Comparison of ENCODE assay signal across 15 cellular contexts in genomic region chr10:34291466-34292177, GRCh38.
DNase-seq lines count a peak whose midpoint lies in the region; ATAC-seq and TF ChIP-seq lines count a peak whose summit lies in the region.
"Had no signal": no experiment of that assay in that cellular context is flagged by ENCODE, and none has a peak within 500 bp of the region (broad histone marks: within the 10 kb centered on the region; RNA-seq: fewer than 3 reads in every experiment).

No MANE protein-coding gene starts in this region.

- no peaks in the 10 kb centered on the region for H3K36me3 Mint-ChIP-seq in glutamatergic neuron (ENCODE audit: unreplicated experiment)

- TF ChIP-seq CTCF in glutamatergic neuron (IDR thresholded peaks at IDR 0.05; ENCODE audit: partially characterized antibody, unreplicated experiment): no peak
- no peak for TF ChIP-seq CTCF in uterus (IDR thresholded peaks at IDR 0.05)

- no peak overlapping the region for H3K27ac Mint-ChIP-seq in glutamatergic neuron (ENCODE audit: unreplicated experiment)

- peaks cover 2% of the 10 kb centered on the region for H3K9me3 Mint-ChIP-seq in glutamatergic neuron (ENCODE audit: unreplicated experiment)

- peaks cover 30% of the 10 kb centered on the region for H3K4me1 Mint-ChIP-seq in glutamatergic neuron (ENCODE audit: low read depth, unreplicated experiment)

- H3K4me3 ChIP-seq in MG63: no peak overlapping the region
- no peak overlapping the region for H3K4me3 ChIP-seq in uterus
- H3K4me3 ChIP-seq: body of pancreas had no signal

- peak; percentile 64 for ATAC-seq in GM18517 (IDR thresholded peaks at IDR 0.05; ENCODE audit: unreplicated experiment)
- ATAC-seq in GM21381 (IDR thresholded peaks at IDR 0.05; ENCODE audit: unreplicated experiment): peak; percentile 89
- peak; percentile 76 for ATAC-seq in HG03108 (IDR thresholded peaks at IDR 0.05; ENCODE audit: unreplicated experiment)
- no peak for ATAC-seq in GM18505 (IDR thresholded peaks at IDR 0.05; ENCODE audit: unreplicated experiment)

- TF ChIP-seq POLR2A in uterus (IDR thresholded peaks at IDR 0.05) (no peak), GM18505 (IDR thresholded peaks at IDR 0.05; ENCODE audit: borderline replicate concordance, extremely low read depth, insufficient read depth, insufficient read length) (no peak)

- H3K4me3 Mint-ChIP-seq in glutamatergic neuron (ENCODE audit: unreplicated experiment): peak overlapping the region; percentile 21

- H3K27ac ChIP-seq in uterus: no peak overlapping the region
- H3K27ac ChIP-seq: body of pancreas had no signal

- no peaks in the 10 kb centered on the region for H3K27me3 ChIP-seq in MG63
- H3K27me3 ChIP-seq in uterus: no peaks in the 10 kb centered on the region
- H3K27me3 ChIP-seq: body of pancreas had no signal

- H3K36me3 ChIP-seq in MG63: no peaks in the 10 kb centered on the region
- no peaks in the 10 kb centered on the region for H3K36me3 ChIP-seq in uterus

- H3K4me1 ChIP-seq in uterus: no peaks in the 10 kb centered on the region

- H3K27me3 Mint-ChIP-seq in glutamatergic neuron (ENCODE audit: unreplicated experiment): no peaks in the 10 kb centered on the region

- DNase-seq in glutamatergic neuron: no peak
- no peak for DNase-seq in MG63
- no peak for DNase-seq in COLO829 (ENCODE audit: low spot score)
- no peak for DNase-seq in uterus
- DNase-seq: body of pancreas; effector CD4-positive, alpha-beta T cell; islet precursor cell; NCI-H1092; retina; stimulated activated CD4-positive, alpha-beta T cell treated with anti-CD3 and anti-CD28 coated beads, Interleukin-4, amount 100 ng/mL, for 24 hours; stimulated activated naive CD4-positive, alpha-beta T cell had no signal

- intact Hi-C loops in uterus (cut with DNase I; ENCODE audit: low total_unique reads): no loop called here

- H3K9me3 ChIP-seq in MG63 (no peaks in the 10 kb centered on the region), uterus (no peaks in the 10 kb centered on the region)
- H3K9me3 ChIP-seq: body of pancreas had no signal
